16 cellular contexts compared by ENCODE assay signal in genomic region chr1:107777664-107778047, GRCh38.
A peak's percentile ranks its signal among the peaks of the same experiment; 100 is the strongest.
DNase-seq lines count a peak whose midpoint lies in the region; ATAC-seq and TF ChIP-seq lines count a peak whose summit lies in the region.
"Had no signal": no experiment of that assay in that cellular context is flagged by ENCODE, and none has a peak within 500 bp of the region (broad histone marks: within the 10 kb centered on the region; RNA-seq: fewer than 3 reads in every experiment).

No MANE protein-coding gene starts in this region.

- no peak overlapping the region for H3K18ac ChIP-seq in neuronal stem cell (ENCODE audit: low read length)

- no peak overlapping the region for H2BK120ac ChIP-seq in neuronal stem cell (ENCODE audit: low read depth, low read length)

- H2AFZ ChIP-seq in neuronal stem cell (ENCODE audit: low read length), result no peak overlapping the region

- no peak overlapping the region for H2BK12ac ChIP-seq in neuronal stem cell (ENCODE audit: low read length)

- H3K27me3 Mint-ChIP-seq in IgD-negative memory B cell, result no peaks in the 10 kb centered on the region
- H3K27me3 Mint-ChIP-seq in activated T-cell treated with anti-CD3 and anti-CD28 coated beads, Interleukin-2, amount 50 U/mL, for 72 hours (ENCODE audit: low read depth), result no peaks in the 10 kb centered on the region
- H3K27me3 Mint-ChIP-seq: activated CD8-positive, alpha-beta memory T cell treated with anti-CD3 and anti-CD28 coated beads, Interleukin-2, amount 10 ng/mL, durations not matched to agents 7 days and 5 days had no signal

- H3K14ac ChIP-seq in neuronal stem cell (ENCODE audit: low read length), result no peak overlapping the region

- no peak overlapping the region for H3K4me2 ChIP-seq in neuronal stem cell (ENCODE audit: insufficient read depth, low read length, poor library complexity, severe bottlenecking)

- H3K4me3 ChIP-seq in dorsolateral prefrontal cortex (no peak overlapping the region), neuronal stem cell (ENCODE audit: low read length in 2 of 2) (no peak overlapping the region)
- H3K4me3 ChIP-seq: heart right ventricle, psoas muscle had no signal

- intact Hi-C loops in dorsolateral prefrontal cortex (cut with DNase I), result no loop called here

- no peak overlapping the region for H3K9ac ChIP-seq in neuronal stem cell (ENCODE audit: low read depth, low read length, poor library complexity)

- H3K4me1 Mint-ChIP-seq in IgD-negative memory B cell, result peaks cover 21 to 26% (median 22%) of the 10 kb centered on the region in 3 donors
- H3K4me1 Mint-ChIP-seq in activated T-cell treated with anti-CD3 and anti-CD28 coated beads, Interleukin-2, amount 50 U/mL, for 72 hours (ENCODE audit: low read depth), result peaks cover 5% of the 10 kb centered on the region
- H3K4me1 Mint-ChIP-seq: activated CD8-positive, alpha-beta memory T cell treated with anti-CD3 and anti-CD28 coated beads, Interleukin-2, amount 10 ng/mL, durations not matched to agents 7 days and 5 days had no signal

- no peak overlapping the region for H4K8ac ChIP-seq in neuronal stem cell (ENCODE audit: low read depth, low read length)

- H2AK5ac ChIP-seq in neuronal stem cell (ENCODE audit: low read depth, low read length), result no peak overlapping the region

- no peaks in the 10 kb centered on the region for H3K27me3 ChIP-seq in dorsolateral prefrontal cortex
- H3K27me3 ChIP-seq in neuronal stem cell (ENCODE audit: control insufficient read depth in 3 of 3, insufficient read depth in 3 of 3, low read depth in 1 of 3, low read length in 3 of 3), result no peaks in the 10 kb centered on the region
- H3K27me3 ChIP-seq: heart right ventricle had no signal

- ATAC-seq in GM18511 (IDR thresholded peaks at IDR 0.05; ENCODE audit: unreplicated experiment), result peak; percentile 34
- ATAC-seq in GM21381 (IDR thresholded peaks at IDR 0.05; ENCODE audit: unreplicated experiment), result peak; percentile 7
- ATAC-seq in HG02981 (IDR thresholded peaks at IDR 0.05; ENCODE audit: unreplicated experiment), result peak; percentile 14
- ATAC-seq in activated T-cell treated with anti-CD3 and anti-CD28 coated beads, Interleukin-2, amount 50 U/mL, for 72 hours (replicated peaks in 1 of 2), result no peak
- ATAC-seq: activated CD8-positive, alpha-beta memory T cell treated with anti-CD3 and anti-CD28 coated beads, Interleukin-2, amount 10 ng/mL, durations not matched to agents 7 days and 5 days; heart right ventricle; psoas muscle had no signal

- no peak overlapping the region for H4K91ac ChIP-seq in neuronal stem cell (ENCODE audit: low read depth, low read length, poor library complexity)

- H3K23ac ChIP-seq in neuronal stem cell (ENCODE audit: low read depth, low read length, poor library complexity), result no peak overlapping the region

- no peak overlapping the region for H3K4me3 Mint-ChIP-seq in IgD-negative memory B cell
- no peak overlapping the region for H3K4me3 Mint-ChIP-seq in activated T-cell treated with anti-CD3 and anti-CD28 coated beads, Interleukin-2, amount 50 U/mL, for 72 hours
- H3K4me3 Mint-ChIP-seq: activated CD8-positive, alpha-beta memory T cell treated with anti-CD3 and anti-CD28 coated beads, Interleukin-2, amount 10 ng/mL, durations not matched to agents 7 days and 5 days had no signal

- H3K36me3 ChIP-seq in neuronal stem cell (replicated peaks in 1 of 2; ENCODE audit: control insufficient read depth in 2 of 2, insufficient read depth in 2 of 2, low read length in 2 of 2), result no peaks in the 10 kb centered on the region

- no peak overlapping the region for H2BK5ac ChIP-seq in neuronal stem cell (ENCODE audit: low read length)

- TF ChIP-seq CTCF in dorsolateral prefrontal cortex (IDR thresholded peaks at IDR 0.05 in 54 of 56, conservative IDR thresholded peaks at IDR 0.05 in 2 of 56; ENCODE audit: low read depth in 1 of 56, partially characterized antibody in 56 of 56), result no peak

- H3K27ac Mint-ChIP-seq in IgD-negative memory B cell, result peak overlapping the region; percentile 14 to 95 (median 60)
- no peak overlapping the region for H3K27ac Mint-ChIP-seq in activated T-cell treated with anti-CD3 and anti-CD28 coated beads, Interleukin-2, amount 50 U/mL, for 72 hours
- H3K27ac Mint-ChIP-seq: activated CD8-positive, alpha-beta memory T cell treated with anti-CD3 and anti-CD28 coated beads, Interleukin-2, amount 10 ng/mL, durations not matched to agents 7 days and 5 days had no signal

- no CpG with 5 or more reads among the region's 3 CpGs for WGBS in neuronal stem cell (ENCODE audit: extremely low coverage in 2 of 2, insufficient read length in 2 of 2, insufficient replicate concordance in 1 of 2), 2 donors

- no peaks in the 10 kb centered on the region for H3K4me1 ChIP-seq in neuronal stem cell (ENCODE audit: control insufficient read depth in 2 of 2, insufficient read depth in 1 of 2, low read depth in 1 of 2, low read length in 2 of 2)
- H3K4me1 ChIP-seq: psoas muscle had no signal

- no peak overlapping the region for H3K4ac ChIP-seq in neuronal stem cell (ENCODE audit: low read length)

- no peaks in the 10 kb centered on the region for H3K9me3 Mint-ChIP-seq in IgD-negative memory B cell
- no peaks in the 10 kb centered on the region for H3K9me3 Mint-ChIP-seq in activated T-cell treated with anti-CD3 and anti-CD28 coated beads, Interleukin-2, amount 50 U/mL, for 72 hours

- H3K79me1 ChIP-seq in neuronal stem cell (ENCODE audit: low read depth, low read length), result no peaks in the 10 kb centered on the region

- H3K27ac ChIP-seq in dorsolateral prefrontal cortex, result no peak overlapping the region
- no peak overlapping the region for H3K27ac ChIP-seq in neuronal stem cell (replicated peaks; ENCODE audit: low read length)
- H3K27ac ChIP-seq: heart right ventricle, psoas muscle had no signal

- H3K36me3 Mint-ChIP-seq in IgD-negative memory B cell, result peaks cover 1% of the 10 kb centered on the region
- H3K36me3 Mint-ChIP-seq in activated T-cell treated with anti-CD3 and anti-CD28 coated beads, Interleukin-2, amount 50 U/mL, for 72 hours (ENCODE audit: insufficient read depth in 2 of 2), result no peaks in the 10 kb centered on the region
- H3K36me3 Mint-ChIP-seq: activated CD8-positive, alpha-beta memory T cell treated with anti-CD3 and anti-CD28 coated beads, Interleukin-2, amount 10 ng/mL, durations not matched to agents 7 days and 5 days had no signal

- H3K9me3 ChIP-seq in neuronal stem cell (replicated peaks in 1 of 2; ENCODE audit: control insufficient read depth in 2 of 2, insufficient read depth in 1 of 2, low read depth in 1 of 2, low read length in 2 of 2), result no peaks in the 10 kb centered on the region
- H3K9me3 ChIP-seq: heart right ventricle, psoas muscle had no signal

- no peak overlapping the region for H2BK15ac ChIP-seq in neuronal stem cell (ENCODE audit: low read length)

- DNase-seq in activated T-cell treated with anti-CD3 and anti-CD28 coated beads, Interleukin-2, amount 50 U/mL, for 72 hours, result no peak
- DNase-seq in dorsolateral prefrontal cortex, result no peak
- no peak for DNase-seq in neuronal stem cell (ENCODE audit: low spot score)
- DNase-seq in C1 segment of cervical spinal cord (lab: John Stamatoyannopoulos, UW), result no peak
- DNase-seq: ACHN; activated CD8-positive, alpha-beta memory T cell treated with anti-CD3 and anti-CD28 coated beads, Interleukin-2, amount 10 ng/mL, durations not matched to agents 7 days and 5 days; erythroblast; heart right ventricle; NCI-H187 treated with DMSO at 0.1 percent for 48 hours; psoas muscle; Right ventricle myocardium superior; trophoblast cell had no signal

Comparison
In these comparisons a context has a peak if more than half of its experiments do, and no peak if none do; other contexts are left out.
1. ATAC-seq: peak in GM18511 (single experiment), GM21381 (single experiment) and HG02981 (single experiment); none in activated T-cell treated with anti-CD3 and anti-CD28 coated beads, Interleukin-2, amount 50 U/mL, for 72 hours (0 of 2).